Comparison of ENCODE assay signal across 16 cellular contexts in the genomic region with DNA sequence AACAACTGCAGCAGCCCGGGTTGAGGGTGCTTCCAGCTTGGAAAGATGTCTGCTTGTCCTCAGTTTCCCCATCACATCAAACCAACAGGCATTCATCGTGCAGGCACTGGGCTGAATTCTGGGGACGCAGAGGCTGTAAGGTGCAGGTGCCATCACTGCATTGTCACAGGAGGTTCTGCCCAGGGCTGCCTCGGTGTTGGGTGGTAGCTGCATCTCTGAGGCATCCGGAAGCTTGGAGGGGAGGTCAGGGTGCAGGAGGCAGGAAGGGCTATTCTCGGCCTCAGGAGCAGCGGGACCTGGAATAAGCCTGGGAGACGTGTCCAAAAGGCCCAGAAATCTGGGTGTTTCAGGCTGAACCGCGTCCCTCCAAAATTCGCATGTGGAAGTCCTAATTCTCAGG.
"Had no signal": no experiment of that assay in that cellular context is flagged by ENCODE, and none has a peak within 500 bp of the region (broad histone marks: within the 10 kb centered on the region; RNA-seq: fewer than 3 reads in every experiment).

No MANE protein-coding gene starts in this region.

- H3K36me3 ChIP-seq: heart right ventricle, left ventricle myocardium inferior, right lobe of liver had no signal

- H3K9me3 ChIP-seq: right lobe of liver had no signal

- ATAC-seq: heart right ventricle, left cardiac atrium, right lobe of liver had no signal

- H3K27ac ChIP-seq: coronary artery, heart right ventricle, left ventricle myocardium inferior, right lobe of liver had no signal

- H3K4me3 ChIP-seq: coronary artery, heart right ventricle, left ventricle myocardium inferior, right lobe of liver had no signal

- H3K4me1 Mint-ChIP-seq: endodermal cell, naive B cell, nephron had no signal

- H3K27me3 Mint-ChIP-seq: naive B cell had no signal

- H3K27me3 ChIP-seq: right lobe of liver had no signal

- H3K4me3 Mint-ChIP-seq: endodermal cell, nephron had no signal

- DNase-seq: central memory CD4-positive, alpha-beta T cell; effector CD4-positive, alpha-beta T cell; endodermal cell; erythroblast; heart right ventricle; hypothalamus; left cardiac atrium; left ventricle myocardium inferior; mesendoderm; naive B cell; stimulated activated CD4-positive, alpha-beta T cell treated with anti-CD3 and anti-CD28 coated beads, Interleukin-2, amount 100 ng/mL, for 24 hours; stimulated activated CD4-positive, alpha-beta T cell treated with anti-CD3 and anti-CD28 coated beads, Interleukin-4, amount 100 ng/mL, for 4 hours; stimulated activated naive CD4-positive, alpha-beta T cell had no signal

- H3K4me1 ChIP-seq: heart right ventricle, left ventricle myocardium inferior, right lobe of liver had no signal

- H3K27ac Mint-ChIP-seq: endodermal cell, nephron had no signal
